ENCODE assay signal across 16 cellular contexts in genomic region chr12:69117566-69118266, GRCh38.
DNase-seq lines count a peak whose midpoint lies in the region; ATAC-seq lines count a peak whose summit lies in the region.
"Had no signal": no experiment of that assay in that cellular context is flagged by ENCODE, and none has a peak within 500 bp of the region (broad histone marks: within the 10 kb centered on the region; RNA-seq: fewer than 3 reads in every experiment).

No MANE protein-coding gene starts in this region.

- no peak overlapping the region for H4K8ac ChIP-seq in trophoblast cell (ENCODE audit: low read depth, low read length)

- H3K4me1 ChIP-seq in BLaER1 (peaks cover 16% of the 10 kb centered on the region), trophoblast cell (ENCODE audit: control insufficient read depth in 1 of 2, insufficient read depth in 2 of 2, low read length in 2 of 2) (no peaks in the 10 kb centered on the region)
- H3K4me1 ChIP-seq: A549, Caco-2 had no signal

- no peak overlapping the region for H3K9ac ChIP-seq in BLaER1
- no peak overlapping the region for H3K9ac ChIP-seq in trophoblast cell (ENCODE audit: low read length)

- no peak overlapping the region for H3K27ac Mint-ChIP-seq in activated naive CD8-positive, alpha-beta T cell treated with anti-CD3 and anti-CD28 coated beads for 36 hours
- H3K27ac Mint-ChIP-seq: B cell; CD4-positive, alpha-beta T cell; CD8-positive, alpha-beta T cell had no signal

- no peaks in the 10 kb centered on the region for H3K9me3 ChIP-seq in BLaER1
- no peaks in the 10 kb centered on the region for H3K9me3 ChIP-seq in trophoblast cell (ENCODE audit: insufficient read depth, low read depth, low read length)
- H3K9me3 ChIP-seq: A549, Caco-2 had no signal

- no peaks in the 10 kb centered on the region for H3K27me3 Mint-ChIP-seq in activated naive CD8-positive, alpha-beta T cell treated with anti-CD3 and anti-CD28 coated beads for 36 hours
- H3K27me3 Mint-ChIP-seq: B cell had no signal

- no peaks in the 10 kb centered on the region for H3K9me3 Mint-ChIP-seq in activated naive CD8-positive, alpha-beta T cell treated with anti-CD3 and anti-CD28 coated beads for 36 hours
- H3K9me3 Mint-ChIP-seq: CD4-positive, alpha-beta T cell; CD8-positive, alpha-beta T cell had no signal

- DNase-seq in left colon: no peak
- peak; percentile 51 to 83 for DNase-seq in trophoblast cell
- no peak for DNase-seq in activated naive CD8-positive, alpha-beta T cell treated with anti-CD3 and anti-CD28 coated beads for 36 hours
- DNase-seq: AML-193; Caco-2; Calu3; CD4-positive, alpha-beta T cell; CD8-positive, alpha-beta T cell; DMS79 treated with DMSO at 0.1 percent for 48 hours; GF-D8 had no signal

- no peak overlapping the region for H3K14ac ChIP-seq in trophoblast cell (ENCODE audit: low read length)

- H2BK12ac ChIP-seq in trophoblast cell (ENCODE audit: low read length): no peak overlapping the region

- no peaks in the 10 kb centered on the region for H3K27me3 ChIP-seq in BLaER1
- no peaks in the 10 kb centered on the region for H3K27me3 ChIP-seq in trophoblast cell (ENCODE audit: insufficient read depth, low read length)

- H4K12ac ChIP-seq in trophoblast cell (ENCODE audit: low read depth, low read length): no peak overlapping the region

- H3K4me3 ChIP-seq in BLaER1: no peak overlapping the region
- no peak overlapping the region for H3K4me3 ChIP-seq in trophoblast cell (ENCODE audit: low read depth, low read length)
- H3K4me3 ChIP-seq: A549 had no signal

- no peak overlapping the region for H2BK120ac ChIP-seq in trophoblast cell (ENCODE audit: insufficient read depth, low read length, poor library complexity)

- no peak overlapping the region for H2AFZ ChIP-seq in trophoblast cell (ENCODE audit: insufficient read depth, low read length, poor library complexity)

- H3K4me2 ChIP-seq in BLaER1 (peak overlapping the region; percentile 52), trophoblast cell (ENCODE audit: low read length) (no peak overlapping the region)
- H3K4me2 ChIP-seq: A549 had no signal

- no peak overlapping the region for H3K23ac ChIP-seq in trophoblast cell (ENCODE audit: low read length)

- WGBS in trophoblast cell (ENCODE audit: extremely low coverage, insufficient coverage, insufficient read length): no CpG with 5 or more reads among the region's 5 CpGs

- H2BK5ac ChIP-seq in trophoblast cell (ENCODE audit: low read depth, low read length, poor library complexity): no peak overlapping the region

- intact Hi-C loops in left colon (cut with DNase I, micrococcal nuclease): no loop called here

- no peaks in the 10 kb centered on the region for H3K79me1 ChIP-seq in trophoblast cell (ENCODE audit: low read length)

- no peaks in the 10 kb centered on the region for H3K36me3 ChIP-seq in BLaER1
- no peaks in the 10 kb centered on the region for H3K36me3 ChIP-seq in trophoblast cell (ENCODE audit: control insufficient read depth in 1 of 2, insufficient read depth in 2 of 2, low read length in 2 of 2)

- H3K36me3 Mint-ChIP-seq in activated naive CD8-positive, alpha-beta T cell treated with anti-CD3 and anti-CD28 coated beads for 36 hours: no peaks in the 10 kb centered on the region
- H3K36me3 Mint-ChIP-seq: CD8-positive, alpha-beta T cell had no signal

- no peak overlapping the region for H3K4ac ChIP-seq in trophoblast cell (ENCODE audit: low read depth, low read length)

- no peak overlapping the region for H2AK5ac ChIP-seq in trophoblast cell (ENCODE audit: low read length)

- no peak overlapping the region for H3K4me3 Mint-ChIP-seq in activated naive CD8-positive, alpha-beta T cell treated with anti-CD3 and anti-CD28 coated beads for 36 hours
- H3K4me3 Mint-ChIP-seq: B cell; CD4-positive, alpha-beta T cell; CD8-positive, alpha-beta T cell had no signal

- no peak overlapping the region for H3K18ac ChIP-seq in trophoblast cell (ENCODE audit: low read length)

- no peaks in the 10 kb centered on the region for H3K79me2 ChIP-seq in trophoblast cell (ENCODE audit: control insufficient read depth, insufficient read depth, low read length, poor library complexity)

- H3K27ac ChIP-seq in BLaER1 (no peak overlapping the region), trophoblast cell (ENCODE audit: low read depth, low read length) (no peak overlapping the region)
- H3K27ac ChIP-seq: 22Rv1, A549, C4-2B had no signal

- no peaks in the 10 kb centered on the region for H3K4me1 Mint-ChIP-seq in activated naive CD8-positive, alpha-beta T cell treated with anti-CD3 and anti-CD28 coated beads for 36 hours
- H3K4me1 Mint-ChIP-seq: B cell had no signal

- H4K91ac ChIP-seq in trophoblast cell (ENCODE audit: low read depth, low read length): no peak overlapping the region

- ATAC-seq in left colon (peak; percentile 63), HG02763 (IDR thresholded peaks at IDR 0.05; ENCODE audit: unreplicated experiment) (no peak)
- ATAC-seq: A549; CD8-positive, alpha-beta T cell had no signal

- no peaks in the 10 kb centered on the region for H4K20me1 ChIP-seq in BLaER1

Comparison
In these comparisons a context has a peak if more than half of its experiments do, and no peak if none do; other contexts are left out.
1. DNase-seq: peak in trophoblast cell (2 of 2); none in left colon (0 of 2) and activated naive CD8-positive, alpha-beta T cell treated with anti-CD3 and anti-CD28 coated beads for 36 hours (single experiment).